ENCODE assay signal across 9 cellular contexts in the genomic region with DNA sequence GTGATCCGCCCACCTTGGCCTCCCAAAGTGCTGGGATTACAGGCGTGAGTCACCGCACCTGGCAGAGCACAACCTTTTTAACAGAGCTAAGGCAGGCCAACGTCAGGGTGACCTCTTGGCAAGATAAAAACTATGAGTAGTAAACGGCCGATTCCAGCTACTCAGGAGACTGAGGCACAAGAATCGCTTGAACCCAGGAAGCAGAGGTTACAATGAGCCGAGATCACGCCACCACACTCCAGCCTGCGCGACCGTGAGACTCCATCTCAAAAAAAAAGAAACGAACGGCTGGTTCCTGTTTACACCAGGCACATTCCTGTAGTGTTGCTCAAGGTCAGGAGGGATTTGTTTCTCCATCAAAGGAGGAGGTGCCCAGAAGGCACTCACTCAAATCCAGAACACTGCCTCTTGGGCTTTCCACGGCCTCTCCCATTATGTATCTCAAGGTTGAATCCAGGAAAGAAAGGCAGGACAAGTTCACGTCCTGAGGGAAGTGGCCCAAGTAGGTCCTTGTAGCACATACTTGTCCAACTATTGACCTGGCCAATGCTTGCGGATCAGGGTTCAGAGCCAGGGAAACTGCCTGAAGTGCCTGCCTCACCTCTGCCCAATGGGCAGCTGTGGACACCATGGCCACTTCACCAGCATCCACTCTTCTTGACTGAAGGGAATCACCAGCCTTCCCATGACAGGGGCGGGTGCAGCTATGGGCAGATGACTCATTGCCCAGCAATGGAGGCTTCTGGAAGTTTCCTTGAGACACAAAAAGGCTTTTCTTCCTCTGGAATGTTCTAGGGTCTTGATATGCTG. TPM values are rescaled to one million over a fixed set of nuclear protein-coding genes. Genes with fewer than 3 reads are reported as not detected.
DNase-seq lines count a peak whose midpoint lies in the region; TF ChIP-seq lines count a peak whose summit lies in the region.
"Had no signal": no experiment of that assay in that cellular context is flagged by ENCODE, and none has a peak within 500 bp of the region (broad histone marks: within the 10 kb centered on the region; RNA-seq: fewer than 3 reads in every experiment).

No MANE protein-coding gene starts in this region.

- WGBS in GM23248 (ENCODE audit: low coverage in 1 of 2, low lambda C conversion rate in 2 of 2, missing lambda C conversion rate in 2 of 2), 2 experiments, result 74 to 75% methylated on average over 18 of the region's 18 CpGs
- WGBS in mammary epithelial cell (ENCODE audit: low coverage, missing lambda C conversion rate), result 100% methylated on average over 5 of the region's 18 CpGs
- 66 to 73% (median 71%) methylated on average over 18 of the region's 18 CpGs for WGBS in stomach, 5 donors

- peaks cover 23% of the 10 kb centered on the region for H3F3A ChIP-seq in GM23248 (ENCODE audit: insufficient read depth)

- peaks cover 12% of the 10 kb centered on the region; the same call in 1 of the 2 replicates for H3K79me2 ChIP-seq in GM23248 (ENCODE audit: insufficient read depth)
- peaks cover 16% of the 10 kb centered on the region for H3K79me2 ChIP-seq in mammary epithelial cell (ENCODE audit: insufficient read depth, low read length)

- TF ChIP-seq EP300 in stomach (IDR thresholded peaks at IDR 0.05), result no peak

- TF ChIP-seq POLR2A in stomach (IDR thresholded peaks at IDR 0.05), result no peak

- peak overlapping the region; percentile 7 for H3K4me2 ChIP-seq in GM23248 (ENCODE audit: unreplicated experiment)
- H3K4me2 ChIP-seq in mammary epithelial cell (ENCODE audit: insufficient read depth, low read depth, low read length), result no peak overlapping the region

- H3K9ac ChIP-seq in GM23248, result no peak overlapping the region
- H3K9ac ChIP-seq in mammary epithelial cell (ENCODE audit: insufficient read depth, low read length), result no peak overlapping the region

- H3K27me3 ChIP-seq in GM23248 (replicated peaks; ENCODE audit: insufficient read depth), result no peaks in the 10 kb centered on the region
- no peaks in the 10 kb centered on the region for H3K27me3 ChIP-seq in mammary epithelial cell (ENCODE audit: insufficient read depth, low read length)
- no peaks in the 10 kb centered on the region for H3K27me3 ChIP-seq in stomach
- H3K27me3 ChIP-seq in H7 (ENCODE audit: control insufficient read depth, insufficient read depth, low read length), result no peaks in the 10 kb centered on the region

- H3K27ac ChIP-seq in GM23248, result peak overlapping the region; percentile 73
- no peak overlapping the region for H3K27ac ChIP-seq in mammary epithelial cell (ENCODE audit: insufficient read depth, low read depth, low read length)
- H3K27ac ChIP-seq in stomach, result peak overlapping the region; percentile 30 to 81 (median 69)

- in situ Hi-C loops in GM23248 (cut with MboI) (no loop called here), mammary epithelial cell (cut with MboI; ENCODE audit: low sequenced_read_pairs in 2 of 2) (no loop called here)

- H3K4me1 ChIP-seq in GM23248 (ENCODE audit: insufficient read depth), result peaks cover 26% of the 10 kb centered on the region
- peaks cover 8% of the 10 kb centered on the region for H3K4me1 ChIP-seq in mammary epithelial cell (ENCODE audit: insufficient read depth, low read length)
- H3K4me1 ChIP-seq in stomach, result peaks cover 15 to 27% (median 19%) of the 10 kb centered on the region in 4 donors

- H4K20me1 ChIP-seq in GM23248 (ENCODE audit: insufficient read depth), result no peaks in the 10 kb centered on the region
- H4K20me1 ChIP-seq in mammary epithelial cell (ENCODE audit: insufficient read depth, low read length), result no peaks in the 10 kb centered on the region

- H2AFZ ChIP-seq in GM23248, result no peak overlapping the region
- H2AFZ ChIP-seq in mammary epithelial cell (ENCODE audit: low read depth, low read length), result no peak overlapping the region

- intact Hi-C loops in mammary epithelial cell (cut with micrococcal nuclease), result no loop called here
- intact Hi-C loops in stomach (cut with DNase I; ENCODE audit: low total_unique reads), result no loop called here

- no TSS peak for BruUV-seq in mammary epithelial cell (replicated peaks; lab: Mats Ljungman, UMichigan)

- no peaks in the 10 kb centered on the region for H3K9me2 ChIP-seq in GM23248 (ENCODE audit: insufficient read depth)

- dilution Hi-C loops in mammary epithelial cell (cut with HindIII; ENCODE audit: low sequenced_read_pairs), result loop anchor here (25.0 kb wide), 1 partner anchor 183 kb away; a partner anchor contains a TSS

- CTCF ChIA-PET in mammary epithelial cell (lab: Charles Lee; ENCODE audit: low non-redundant PET), result interaction anchor here (0.7 kb wide), 1 partner anchor 149 kb away, joined by 4 read pairs; a partner anchor contains a TSS

- TF ChIP-seq CTCF in mammary epithelial cell (conservative IDR thresholded peaks at IDR 0.05 in 1 of 2, IDR thresholded peaks at IDR 0.05 in 1 of 2; ENCODE audit: extremely low read depth in 1 of 2, insufficient read depth in 1 of 2, low read depth in 1 of 2, low read length in 2 of 2), result no peak
- TF ChIP-seq CTCF in stomach (IDR thresholded peaks at IDR 0.05), result no peak

- H3K9me3 ChIP-seq in GM23248 (ENCODE audit: low read depth) (no peaks in the 10 kb centered on the region), mammary epithelial cell (replicated peaks; ENCODE audit: insufficient read depth, low read length) (no peaks in the 10 kb centered on the region), stomach (no peaks in the 10 kb centered on the region)

- H3K36me3 ChIP-seq in GM23248 (ENCODE audit: low read depth) (no peaks in the 10 kb centered on the region), mammary epithelial cell (ENCODE audit: insufficient read depth, low read length) (no peaks in the 10 kb centered on the region), stomach (peaks cover 23 to 100% (median 87%) of the 10 kb centered on the region in 4 donors), H7 (replicated peaks; ENCODE audit: control insufficient read depth, insufficient read depth, low read length) (peaks cover 47% of the 10 kb centered on the region)

- DNase-seq in GM23248, result peak; percentile 73
- peak; percentile 49 for DNase-seq in mammary epithelial cell
- peak; percentile 82 for DNase-seq in hepatic stellate cell (ENCODE audit: low spot score)
- DNase-seq in stomach, result no peak
- DNase-seq in D341Med (ENCODE audit: low spot score), result no peak
- no peak for DNase-seq in hypothalamus (lab: John Stamatoyannopoulos, UW)
- DNase-seq in activated T-cell treated with anti-CD3 and anti-CD28 coated beads for 4 hours, result no peak
- DNase-seq in H7, result no peak
- DNase-seq: NCI-H1417 had no signal

- H3K4me3 ChIP-seq in GM23248, result no peak overlapping the region
- H3K4me3 ChIP-seq in mammary epithelial cell (replicated peaks in 1 of 3; ENCODE audit: insufficient read depth in 1 of 3, low read depth in 2 of 3, low read length in 3 of 3), result no peak overlapping the region
- no peak overlapping the region for H3K4me3 ChIP-seq in stomach
- no peak overlapping the region for H3K4me3 ChIP-seq in H7 (ENCODE audit: insufficient read depth, low read depth, low read length)

RNA-seq across cellular contexts. Expression of a gene that starts 13.5 kb away (rescaled TPM):
- total RNA-seq in GM23248 (2014; rRNA removed; shearing (Covaris generic)), result 8.0 and 11.8 TPM in 2 replicates
- polyA plus RNA-seq in GM23248 (2016; fragmentation: Nextera tagmentation; extraction: Ambion mirVana) (14.1 and 15.6 TPM in 2 replicates), mammary epithelial cell (11.6 TPM), stomach (10 to 100 TPM in 2 of 3 donors, 1 to 10 TPM in 1; 9.6 to 15.1 (median 12.1) TPM)
- total RNA-seq in mammary epithelial cell (10 to 100 TPM in 1 of 2 donors, 1 to 10 TPM in 1; 7.8 to 31.3 TPM), stomach (10 to 100 TPM in 4 of 5 donors, 1 to 10 TPM in 1; 7.2 to 26.3 (median 14.2) TPM)
- polyA minus RNA-seq in mammary epithelial cell, result 16.1 TPM
- total RNA-seq in H7 (2014; rRNA removed; shearing (Covaris generic)), result 35.5 and 50.6 TPM in 2 replicates

RNA-seq across cellular contexts. Expression of a gene that starts 13.5 kb away (rescaled TPM):
- 9.8 and 24.8 TPM in 2 replicates for total RNA-seq in GM23248 (2014; rRNA removed; shearing (Covaris generic))
- polyA plus RNA-seq in GM23248 (2016; fragmentation: Nextera tagmentation; extraction: Ambion mirVana) (9.7 and 11.1 TPM in 2 replicates), mammary epithelial cell (6.1 TPM), stomach (10 to 100 TPM in 1 of 3 donors, 1 to 10 TPM in 2; 7.7 to 18.0 (median 9.1) TPM)
- total RNA-seq in mammary epithelial cell (10 to 100 TPM in 1 of 2 donors, 1 to 10 TPM in 1; 5.8 to 11.0 TPM), stomach (10 to 100 TPM in 3 of 5 donors, 1 to 10 TPM in 2; 3.5 to 100.0 (median 20.7) TPM)
- 20.5 TPM for polyA minus RNA-seq in mammary epithelial cell
- total RNA-seq in H7 (2014; rRNA removed; shearing (Covaris generic)), result 4.4 and 6.4 TPM in 2 replicates

Comparison
In these comparisons a context has a peak if more than half of its experiments do, and no peak if none do; other contexts are left out.
1. DNase-seq: peak in GM23248 (single experiment), mammary epithelial cell (single experiment) and hepatic stellate cell (single experiment); none in stomach (single experiment), D341Med (single experiment), hypothalamus (0 of 51), activated T-cell treated with anti-CD3 and anti-CD28 coated beads for 4 hours (single experiment) and H7 (single experiment).